ENCODE assay signal across 1 cellular context in the genomic region with DNA sequence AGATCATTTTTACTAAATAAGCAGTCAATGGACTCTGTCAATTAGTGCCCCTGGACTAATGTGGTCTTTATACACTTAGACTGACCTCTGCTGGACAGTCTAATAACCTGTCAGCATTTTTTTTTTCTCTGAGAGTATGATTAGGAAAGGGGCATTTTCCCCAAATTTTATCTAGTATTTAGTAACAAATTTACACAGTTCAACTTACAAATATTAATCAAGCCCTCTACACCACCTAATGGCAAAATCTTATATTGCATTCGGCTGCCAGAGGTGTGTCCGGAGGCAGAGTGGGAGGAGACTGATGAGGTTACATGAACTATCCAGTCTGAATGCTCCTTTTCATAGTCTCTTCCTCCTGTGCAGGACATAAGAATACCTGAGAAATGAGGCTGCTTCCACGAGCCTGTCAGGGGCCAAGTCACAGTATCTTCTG.
TF ChIP-seq lines count a peak whose summit lies in the region.

No MANE protein-coding gene starts in this region.

TF ChIP-seq in H1, 55 proteins besides CTCF, POLR2A, EP300 and RAD21:
- no peak for TF ChIP-seq EGR1 (IDR thresholded peaks at IDR 0.05; ENCODE audit: borderline replicate concordance, low read depth, low read length)
